19 cellular contexts compared by ENCODE assay signal in the genomic region with DNA sequence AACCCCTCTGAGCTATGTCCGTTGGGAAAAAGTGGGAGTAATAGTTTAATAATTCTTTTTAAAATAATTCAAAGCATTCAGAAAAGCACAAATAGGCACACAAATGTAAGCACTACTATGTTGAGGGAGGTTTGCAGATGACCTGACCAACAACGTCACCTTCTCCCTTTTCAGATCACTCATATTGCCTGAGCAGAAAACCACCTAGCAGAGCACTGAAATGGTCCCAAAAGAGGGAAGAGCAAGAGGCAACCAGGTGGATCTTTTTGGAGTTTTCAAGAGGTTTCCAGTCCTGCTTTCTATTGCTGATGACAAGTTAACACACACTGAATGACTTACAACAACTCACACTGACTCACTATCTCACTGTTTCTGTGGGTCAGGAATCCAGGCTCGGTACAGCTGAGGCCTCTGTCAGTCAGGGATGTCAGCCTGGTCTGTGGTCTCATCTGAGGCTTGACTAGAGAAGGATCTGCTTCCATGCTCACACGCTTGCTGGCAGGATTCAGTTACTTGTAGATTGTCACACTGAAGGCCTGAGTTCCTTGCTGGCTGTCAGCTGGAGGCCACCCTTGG. TPM values are rescaled to one million over a fixed set of nuclear protein-coding genes. Genes with fewer than 3 reads are reported as not detected.
DNase-seq lines count a peak whose midpoint lies in the region; ATAC-seq and TF ChIP-seq lines count a peak whose summit lies in the region.
"Had no signal": no experiment of that assay in that cellular context is flagged by ENCODE, and none has a peak within 500 bp of the region (broad histone marks: within the 10 kb centered on the region; RNA-seq: fewer than 3 reads in every experiment).

No MANE protein-coding gene starts in this region.

- H3F3A ChIP-seq in GM23338 (replicated peaks; ENCODE audit: low read depth): no peaks in the 10 kb centered on the region

- intact Hi-C loops in Calu3 (cut with micrococcal nuclease; ENCODE audit: unreplicated experiment): no loop called here

- H3K79me2 ChIP-seq in GM23338 (replicated peaks; ENCODE audit: insufficient read depth) (no peaks in the 10 kb centered on the region), Karpas-422 (ENCODE audit: low read length) (no peaks in the 10 kb centered on the region)

- H3K4me3 Mint-ChIP-seq in GM23338 (no peak overlapping the region), Calu3 (ENCODE audit: low read depth, unreplicated experiment) (no peak overlapping the region)
- H3K4me3 Mint-ChIP-seq in stimulated activated effector memory CD8-positive, alpha-beta T cell treated with anti-CD3 and anti-CD28 coated beads, Interleukin-12 subunit alpha, Interleukin-12 subunit beta, amount 100 ng/mL, for 72 hours: no peak overlapping the region
- H3K4me3 Mint-ChIP-seq: CD4-positive, alpha-beta memory T cell had no signal

- no peak overlapping the region for H3K27ac ChIP-seq in GM23338 (ENCODE audit: low read depth)
- H3K27ac ChIP-seq in Karpas-422 (ENCODE audit: low read length): no peak overlapping the region

- BruUV-seq in Calu3 (replicated peaks; lab: Mats Ljungman, UMichigan): no TSS peak

- CTCF ChIA-PET in Calu3 (lab: Charles Lee): no interaction called here

- TF ChIP-seq CTCF in GM23338 (conservative IDR thresholded peaks at IDR 0.05; ENCODE audit: low read depth in 2 of 2): no peak
- no peak for TF ChIP-seq CTCF in Calu3 (IDR thresholded peaks at IDR 0.05; ENCODE audit: unreplicated experiment)

- H2AFZ ChIP-seq in GM23338 (no peak overlapping the region), Karpas-422 (ENCODE audit: low read length) (no peak overlapping the region)

- H3K9ac ChIP-seq in Karpas-422 (ENCODE audit: low read length): no peak overlapping the region

- H3K9me2 ChIP-seq in GM23338 (ENCODE audit: insufficient read depth): no peaks in the 10 kb centered on the region
- no peaks in the 10 kb centered on the region for H3K9me2 ChIP-seq in Karpas-422 (replicated peaks; ENCODE audit: insufficient read depth, low read length)

- DNase-seq in GM23338 (ENCODE audit: low spot score): no peak
- DNase-seq in RKO (ENCODE audit: low spot score): peak; percentile 26
- peak; percentile 0 for DNase-seq in iPS-NIHi11 (ENCODE audit: low spot score)
- DNase-seq in stimulated activated effector memory CD8-positive, alpha-beta T cell treated with anti-CD3 and anti-CD28 coated beads, Interleukin-12 subunit alpha, Interleukin-12 subunit beta, amount 100 ng/mL, for 72 hours (ENCODE audit: low spot score in 2 of 2): no peak
- DNase-seq in Karpas-422: no peak
- no peak for DNase-seq in HT-29 (ENCODE audit: low spot score)
- no peak for DNase-seq in Calu3
- DNase-seq: C1 segment of cervical spinal cord; CD4-positive, alpha-beta memory T cell; COR-L47; DMS153; EL; GDM1; GOT3 had no signal

- H3K9me3 ChIP-seq in Karpas-422 (ENCODE audit: low read length): no peaks in the 10 kb centered on the region; the same call in 1 of the 2 replicates
- H3K9me3 ChIP-seq: HAP-1 had no signal

- H3K9me3 Mint-ChIP-seq in GM23338 (peaks cover 6% of the 10 kb centered on the region), Calu3 (ENCODE audit: low read depth, unreplicated experiment) (no peaks in the 10 kb centered on the region)
- no peaks in the 10 kb centered on the region for H3K9me3 Mint-ChIP-seq in stimulated activated effector memory CD8-positive, alpha-beta T cell treated with anti-CD3 and anti-CD28 coated beads, Interleukin-12 subunit alpha, Interleukin-12 subunit beta, amount 100 ng/mL, for 72 hours

- peaks cover 8% of the 10 kb centered on the region for H3K4me1 Mint-ChIP-seq in GM23338
- no peaks in the 10 kb centered on the region for H3K4me1 Mint-ChIP-seq in stimulated activated effector memory CD8-positive, alpha-beta T cell treated with anti-CD3 and anti-CD28 coated beads, Interleukin-12 subunit alpha, Interleukin-12 subunit beta, amount 100 ng/mL, for 72 hours
- no peaks in the 10 kb centered on the region for H3K4me1 Mint-ChIP-seq in Calu3 (ENCODE audit: low read depth, unreplicated experiment)

- H3K36me3 ChIP-seq in GM23338 (ENCODE audit: insufficient read depth) (no peaks in the 10 kb centered on the region), Karpas-422 (ENCODE audit: insufficient read depth, low read length) (no peaks in the 10 kb centered on the region)
- H3K36me3 ChIP-seq: HAP-1 had no signal

- no peak for ATAC-seq in GM23338
- ATAC-seq in stimulated activated effector memory CD8-positive, alpha-beta T cell treated with anti-CD3 and anti-CD28 coated beads, Interleukin-12 subunit alpha, Interleukin-12 subunit beta, amount 100 ng/mL, for 72 hours: peak; percentile 62
- ATAC-seq: GM12878 had no signal

- H3K4me3 ChIP-seq in GM23338 (no peak overlapping the region), Karpas-422 (ENCODE audit: low read length) (no peak overlapping the region)
- H3K4me3 ChIP-seq: GM12878, HAP-1 had no signal

- H3K27me3 ChIP-seq in GM23338 (ENCODE audit: insufficient read depth) (no peaks in the 10 kb centered on the region), Karpas-422 (ENCODE audit: low read length) (no peaks in the 10 kb centered on the region)

- no peaks in the 10 kb centered on the region for H4K20me1 ChIP-seq in GM23338 (replicated peaks; ENCODE audit: insufficient read depth)
- H4K20me1 ChIP-seq in Karpas-422 (ENCODE audit: insufficient read depth, low read depth, low read length): no peaks in the 10 kb centered on the region

- H3K4me2 ChIP-seq in GM23338: no peak overlapping the region
- H3K4me2 ChIP-seq in Karpas-422 (ENCODE audit: low read depth, low read length, poor library complexity, severe bottlenecking): no peak overlapping the region

- H3K27ac Mint-ChIP-seq in GM23338 (no peak overlapping the region), Calu3 (ENCODE audit: unreplicated experiment) (no peak overlapping the region)
- H3K27ac Mint-ChIP-seq in stimulated activated effector memory CD8-positive, alpha-beta T cell treated with anti-CD3 and anti-CD28 coated beads, Interleukin-12 subunit alpha, Interleukin-12 subunit beta, amount 100 ng/mL, for 72 hours: no peak overlapping the region
- H3K27ac Mint-ChIP-seq: CD4-positive, alpha-beta memory T cell had no signal

- H3K27me3 Mint-ChIP-seq in GM23338 (ENCODE audit: insufficient read depth, low read depth, poor library complexity) (peaks cover 10% of the 10 kb centered on the region), Calu3 (ENCODE audit: unreplicated experiment) (peaks cover 100% of the 10 kb centered on the region)

- H3K36me3 Mint-ChIP-seq in GM23338 (ENCODE audit: low read depth) (no peaks in the 10 kb centered on the region), Calu3 (ENCODE audit: insufficient read depth, unreplicated experiment) (no peaks in the 10 kb centered on the region)
- no peaks in the 10 kb centered on the region for H3K36me3 Mint-ChIP-seq in stimulated activated effector memory CD8-positive, alpha-beta T cell treated with anti-CD3 and anti-CD28 coated beads, Interleukin-12 subunit alpha, Interleukin-12 subunit beta, amount 100 ng/mL, for 72 hours

- H3K4me1 ChIP-seq in GM23338 (ENCODE audit: insufficient read depth) (no peaks in the 10 kb centered on the region), Karpas-422 (ENCODE audit: low read length) (no peaks in the 10 kb centered on the region)
- H3K4me1 ChIP-seq: HAP-1 had no signal

TF ChIP-seq in GM23338, 12 proteins besides CTCF, POLR2A, EP300 and RAD21 (continues in another document):
- TF ChIP-seq ZNF331 (CRISPR knock-in tag; IDR thresholded peaks at IDR 0.05; ENCODE audit: low read depth) (peak; percentile 91), ZNF114 (CRISPR knock-in tag; IDR thresholded peaks at IDR 0.05) (no peak), JUNB (IDR thresholded peaks at IDR 0.05; ENCODE audit: unreplicated experiment) (no peak), STAT1 (IDR thresholded peaks at IDR 0.05; ENCODE audit: unreplicated experiment) (no peak)

RNA-seq across cellular contexts. Expression of a gene that starts 4.3 kb away (rescaled TPM):
- total RNA-seq in GM23338 (2014; rRNA removed; shearing (Covaris generic)): not detected in 2 replicates
- 0.37 TPM in 1 of 2 replicates, not detected in the other for polyA plus RNA-seq in GM23338 (2016; fragmentation: Nextera tagmentation; extraction: Ambion mirVana)
- total RNA-seq in Karpas-422 (2014; rRNA removed; shearing (Covaris generic); ENCODE audit: low replicate concordance): not detected in 2 replicates
- total RNA-seq in HT-29 (2014; rRNA removed; shearing (Covaris generic)): 0.34 TPM in 1 of 2 replicates, not detected in the other
- total RNA-seq in Calu3 (2022): not detected in 2 replicates
- total RNA-seq: A172; A673; CD4-positive, alpha-beta memory T cell; GM12878 had no signal
- polyA plus RNA-seq: BJ; CD4-positive, alpha-beta memory T cell; GM12878 had no signal

RNA-seq across cellular contexts. Expression of a gene that starts 23.1 kb away (rescaled TPM):
- 3.7 TPM in 1 of 2 replicates, not detected in the other for total RNA-seq in GM23338 (2014; rRNA removed; shearing (Covaris generic))
- 0.19 and 0.81 TPM in 2 replicates for polyA plus RNA-seq in GM23338 (2016; fragmentation: Nextera tagmentation; extraction: Ambion mirVana)
- not detected in 2 replicates for total RNA-seq in Karpas-422 (2014; rRNA removed; shearing (Covaris generic); ENCODE audit: low replicate concordance)
- total RNA-seq in HT-29 (2014; rRNA removed; shearing (Covaris generic)): 1.0 TPM in 1 of 2 replicates, not detected in the other
- not detected in 2 replicates for total RNA-seq in Calu3 (2022)
- total RNA-seq: A172; A673; CD4-positive, alpha-beta memory T cell; GM12878 had no signal
- polyA plus RNA-seq: BJ; CD4-positive, alpha-beta memory T cell; GM12878 had no signal

RNA-seq across cellular contexts. Expression of a gene that starts 37.8 kb away (rescaled TPM):
- 14.4 and 19.4 TPM in 2 replicates for total RNA-seq in GM23338 (2014; rRNA removed; shearing (Covaris generic))
- 8.7 and 8.8 TPM in 2 replicates for polyA plus RNA-seq in GM23338 (2016; fragmentation: Nextera tagmentation; extraction: Ambion mirVana)
- 11.3 and 13.8 TPM in 2 replicates for total RNA-seq in Karpas-422 (2014; rRNA removed; shearing (Covaris generic); ENCODE audit: low replicate concordance)
- total RNA-seq in HT-29 (2014; rRNA removed; shearing (Covaris generic)): 37.3 and 44.2 TPM in 2 replicates
- 22.7 TPM in 2 replicates for total RNA-seq in Calu3 (2022)

RNA-seq across cellular contexts. Expression of a gene that starts 41.9 kb away (rescaled TPM):
- 0.12 and 0.52 TPM in 2 replicates for total RNA-seq in GM23338 (2014; rRNA removed; shearing (Covaris generic))
- 0.45 and 1.0 TPM in 2 replicates for polyA plus RNA-seq in GM23338 (2016; fragmentation: Nextera tagmentation; extraction: Ambion mirVana)
- total RNA-seq in Karpas-422 (2014; rRNA removed; shearing (Covaris generic); ENCODE audit: low replicate concordance): not detected in 2 replicates
- total RNA-seq in HT-29 (2014; rRNA removed; shearing (Covaris generic)): not detected in 2 replicates
- total RNA-seq in Calu3 (2022): not detected in 2 replicates
- total RNA-seq: A172; A673; CD4-positive, alpha-beta memory T cell; GM12878 had no signal
- polyA plus RNA-seq: BJ; CD4-positive, alpha-beta memory T cell; GM12878 had no signal

Comparison
In these comparisons a context has a peak if more than half of its experiments do, and no peak if none do; other contexts are left out.
1. DNase-seq: peak in RKO (single experiment) and iPS-NIHi11 (single experiment); none in GM23338 (single experiment), stimulated activated effector memory CD8-positive, alpha-beta T cell treated with anti-CD3 and anti-CD28 coated beads, Interleukin-12 subunit alpha, Interleukin-12 subunit beta, amount 100 ng/mL, for 72 hours (0 of 2), Karpas-422 (single experiment), HT-29 (single experiment) and Calu3 (single experiment).